Comparison of ENCODE assay signal across 11 cellular contexts in genomic region chr11:111367411-111368284, GRCh38. TPM values are rescaled to one million over a fixed set of nuclear protein-coding genes. Genes with fewer than 3 reads are reported as not detected.
DNase-seq lines count a peak whose midpoint lies in the region; ATAC-seq and TF ChIP-seq lines count a peak whose summit lies in the region.
"Had no signal": no experiment of that assay in that cellular context is flagged by ENCODE, and none has a peak within 500 bp of the region (broad histone marks: within the 10 kb centered on the region; RNA-seq: fewer than 3 reads in every experiment).

No MANE protein-coding gene starts in this region.

- POLR2A ChIA-PET in CD8-positive, alpha-beta T cell (lab: Charles Lee) = no interaction called here

- H3K27ac Mint-ChIP-seq in activated T-helper 1 cell treated with anti-CD3 and anti-CD28 coated beads, Interleukin-12 subunit alpha, Interleukin-12 subunit beta, Interleukin-2, Interleukin-4 antibody, amounts not matched to agents 30 ng/mL and 10 ng/mL and 1 ng/mL, durations not matched to agents 14 hours and 24 hours and 36 hours = peak overlapping the region; percentile 69
- no peak overlapping the region for H3K27ac Mint-ChIP-seq in CD8-positive, alpha-beta T cell

- TF ChIP-seq CTCF in GM20000 (IDR thresholded peaks at IDR 0.05; ENCODE audit: extremely low read depth, missing control alignments) = no peak
- no peak for TF ChIP-seq CTCF in CD8-positive, alpha-beta T cell (IDR thresholded peaks at IDR 0.05)

- DNase-seq in GM20000 (ENCODE audit: low spot score) (peak; percentile 72), NCI-H1694 treated with DMSO at 0.1 percent for 48 hours (lab: John Stamatoyannopoulos, UW) (no peak), NCI-H1417 (lab: John Stamatoyannopoulos, UW) (no peak)
- no peak for DNase-seq in activated T-helper 1 cell treated with anti-CD3 and anti-CD28 coated beads, Interleukin-12 subunit alpha, Interleukin-12 subunit beta, Interleukin-2, Interleukin-4 antibody, amounts not matched to agents 30 ng/mL and 10 ng/mL and 1 ng/mL, durations not matched to agents 14 hours and 24 hours and 36 hours (ENCODE audit: low spot score)
- DNase-seq in CD8-positive, alpha-beta T cell = no peak
- DNase-seq in activated T-cell treated with anti-CD3 and anti-CD28 coated beads, Interleukin-2, amount 50 U/mL, for 1 hour = no peak
- DNase-seq: esophagus squamous epithelium, NCI-H524 had no signal

- H3K27ac ChIP-seq in CD8-positive, alpha-beta T cell (ENCODE audit: low read depth, low read length) = no peak overlapping the region

- H3K4me3 Mint-ChIP-seq in activated T-helper 1 cell treated with anti-CD3 and anti-CD28 coated beads, Interleukin-12 subunit alpha, Interleukin-12 subunit beta, Interleukin-2, Interleukin-4 antibody, amounts not matched to agents 30 ng/mL and 10 ng/mL and 1 ng/mL, durations not matched to agents 14 hours and 24 hours and 36 hours = no peak overlapping the region
- no peak overlapping the region for H3K4me3 Mint-ChIP-seq in CD8-positive, alpha-beta T cell

- peaks cover 6% of the 10 kb centered on the region for H3K9me3 Mint-ChIP-seq in activated T-helper 1 cell treated with anti-CD3 and anti-CD28 coated beads, Interleukin-12 subunit alpha, Interleukin-12 subunit beta, Interleukin-2, Interleukin-4 antibody, amounts not matched to agents 30 ng/mL and 10 ng/mL and 1 ng/mL, durations not matched to agents 14 hours and 24 hours and 36 hours
- H3K9me3 Mint-ChIP-seq in CD8-positive, alpha-beta T cell = no peaks in the 10 kb centered on the region

- H3K4me3 ChIP-seq in CD8-positive, alpha-beta T cell (ENCODE audit: low read depth, low read length) = no peak overlapping the region
- H3K4me3 ChIP-seq: esophagus squamous epithelium had no signal

- peaks cover 56% of the 10 kb centered on the region for H3K36me3 Mint-ChIP-seq in activated T-helper 1 cell treated with anti-CD3 and anti-CD28 coated beads, Interleukin-12 subunit alpha, Interleukin-12 subunit beta, Interleukin-2, Interleukin-4 antibody, amounts not matched to agents 30 ng/mL and 10 ng/mL and 1 ng/mL, durations not matched to agents 14 hours and 24 hours and 36 hours (ENCODE audit: low read depth)
- H3K36me3 Mint-ChIP-seq in CD8-positive, alpha-beta T cell = no peaks in the 10 kb centered on the region

- no peaks in the 10 kb centered on the region for H3K9me3 ChIP-seq in CD8-positive, alpha-beta T cell (ENCODE audit: low read length)
- H3K9me3 ChIP-seq: esophagus squamous epithelium had no signal

- H3K36me3 ChIP-seq in CD8-positive, alpha-beta T cell (ENCODE audit: insufficient read depth, low read length) = no peaks in the 10 kb centered on the region
- H3K36me3 ChIP-seq: esophagus squamous epithelium had no signal

- intact Hi-C loops in activated T-helper 1 cell treated with anti-CD3 and anti-CD28 coated beads, Interleukin-12 subunit alpha, Interleukin-12 subunit beta, Interleukin-2, Interleukin-4 antibody, amounts not matched to agents 30 ng/mL and 10 ng/mL and 1 ng/mL, durations not matched to agents 14 hours and 24 hours and 36 hours (cut with micrococcal nuclease) = no loop called here
- intact Hi-C loops in CD8-positive, alpha-beta T cell (cut with DNase I, micrococcal nuclease) = no loop called here

- H3K4me1 ChIP-seq in CD8-positive, alpha-beta T cell (ENCODE audit: insufficient read depth, low read length) = no peaks in the 10 kb centered on the region

- H3K27me3 Mint-ChIP-seq in activated T-helper 1 cell treated with anti-CD3 and anti-CD28 coated beads, Interleukin-12 subunit alpha, Interleukin-12 subunit beta, Interleukin-2, Interleukin-4 antibody, amounts not matched to agents 30 ng/mL and 10 ng/mL and 1 ng/mL, durations not matched to agents 14 hours and 24 hours and 36 hours (ENCODE audit: insufficient read depth) = no peaks in the 10 kb centered on the region
- no peaks in the 10 kb centered on the region for H3K27me3 Mint-ChIP-seq in CD8-positive, alpha-beta T cell (ENCODE audit: low read depth)

- no peaks in the 10 kb centered on the region for H3K27me3 ChIP-seq in CD8-positive, alpha-beta T cell (ENCODE audit: insufficient read depth, low read length)
- H3K27me3 ChIP-seq: esophagus squamous epithelium had no signal

- CTCF ChIA-PET in CD8-positive, alpha-beta T cell (lab: Charles Lee) = no interaction called here

- peak; percentile 45 for TF ChIP-seq POLR2A in GM18505 (IDR thresholded peaks at IDR 0.05; ENCODE audit: borderline replicate concordance, extremely low read depth, insufficient read depth, insufficient read length)

- ATAC-seq in GM18505 (IDR thresholded peaks at IDR 0.05; ENCODE audit: unreplicated experiment) (peak; percentile 46), HG03060 (IDR thresholded peaks at IDR 0.05; ENCODE audit: low read depth, unreplicated experiment) (peak; percentile 31)
- ATAC-seq in CD8-positive, alpha-beta T cell = no peak

- H3K4me1 Mint-ChIP-seq in activated T-helper 1 cell treated with anti-CD3 and anti-CD28 coated beads, Interleukin-12 subunit alpha, Interleukin-12 subunit beta, Interleukin-2, Interleukin-4 antibody, amounts not matched to agents 30 ng/mL and 10 ng/mL and 1 ng/mL, durations not matched to agents 14 hours and 24 hours and 36 hours (ENCODE audit: low read depth) = peaks cover 60% of the 10 kb centered on the region
- H3K4me1 Mint-ChIP-seq in CD8-positive, alpha-beta T cell (ENCODE audit: low read depth) = no peaks in the 10 kb centered on the region

RNA-seq across cellular contexts. Expression of gene POU2AF1, which starts 11.4 kb away (rescaled TPM):
- 80.7 and 81.0 TPM in 2 replicates for total RNA-seq in activated T-helper 1 cell treated with anti-CD3 and anti-CD28 coated beads, Interleukin-12 subunit alpha, Interleukin-12 subunit beta, Interleukin-2, Interleukin-4 antibody, amounts not matched to agents 30 ng/mL and 10 ng/mL and 1 ng/mL, durations not matched to agents 14 hours and 24 hours and 36 hours
- total RNA-seq in CD8-positive, alpha-beta T cell = 1 to 10 TPM; 1.0 to 1.1 TPM
- total RNA-seq: HT1080 had no signal

Comparison
In these comparisons a context has a peak if more than half of its experiments do, and no peak if none do; other contexts are left out.
1. RNA of gene POU2AF1, which starts 11.4 kb away (total RNA-seq): 80.7 to 81.0 TPM in activated T-helper 1 cell treated with anti-CD3 and anti-CD28 coated beads, Interleukin-12 subunit alpha, Interleukin-12 subunit beta, Interleukin-2, Interleukin-4 antibody, amounts not matched to agents 30 ng/mL and 10 ng/mL and 1 ng/mL, durations not matched to agents 14 hours and 24 hours and 36 hours; 1.0 to 1.1 TPM in CD8-positive, alpha-beta T cell; every median in the first group is over 10 times any median in the second.